Comparison of ENCODE assay signal across 10 cellular contexts in the genomic region with DNA sequence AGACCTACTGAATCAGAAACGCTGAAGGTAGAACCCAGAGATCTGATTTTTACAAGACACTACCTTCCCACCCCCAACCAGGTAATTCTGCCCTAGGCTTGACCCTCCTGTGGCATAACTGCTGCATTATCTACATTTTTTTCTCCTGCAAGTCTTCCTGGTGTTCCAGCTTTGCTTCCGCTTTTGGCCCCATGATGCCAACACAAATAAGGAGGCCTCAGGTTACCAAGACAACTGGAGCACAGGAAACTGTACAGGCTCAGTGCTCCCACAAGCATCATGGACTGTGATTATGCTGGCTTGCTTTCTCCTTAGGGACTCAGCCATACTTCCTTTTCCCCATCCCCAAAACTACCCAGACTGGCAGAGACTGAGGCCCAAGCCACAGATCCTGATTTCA. TPM values are rescaled to one million over a fixed set of nuclear protein-coding genes. Genes with fewer than 3 reads are reported as not detected.
DNase-seq lines count a peak whose midpoint lies in the region; ATAC-seq and TF ChIP-seq lines count a peak whose summit lies in the region.
"Had no signal": no experiment of that assay in that cellular context is flagged by ENCODE, and none has a peak within 500 bp of the region (broad histone marks: within the 10 kb centered on the region; RNA-seq: fewer than 3 reads in every experiment).

No MANE protein-coding gene starts in this region.

- DNase-seq in EH (ENCODE audit: low read depth) = peak; percentile 60
- DNase-seq in NCI-H2196 treated with DMSO at 0.1 percent for 48 hours (lab: John Stamatoyannopoulos, UW; ENCODE audit: unreplicated experiment) = peak; percentile 65
- DNase-seq in dermis blood vessel endothelial cell = peak; percentile 97
- no peak for DNase-seq in osteoblast (ENCODE audit: insufficient read length, low spot score, missing footprints)
- DNase-seq in middle frontal gyrus (ENCODE audit: extremely low spot score, low spot score) = no peak
- no peak for DNase-seq in sciatic nerve (ENCODE audit: low spot score)
- DNase-seq: DMS 273 treated with DMSO at 0.1 percent for 48 hours had no signal

- no peaks in the 10 kb centered on the region for H3K79me2 ChIP-seq in osteoblast (ENCODE audit: insufficient read depth, low read length)

- no peaks in the 10 kb centered on the region for H3K27me3 ChIP-seq in osteoblast (ENCODE audit: insufficient read depth, low read length)

- H3K4me2 ChIP-seq in osteoblast (ENCODE audit: insufficient read depth, low read length) = peak overlapping the region; percentile 8

- H3K4me3 ChIP-seq in osteoblast (ENCODE audit: insufficient read depth, low read length) = no peak overlapping the region

- H2AFZ ChIP-seq in osteoblast (ENCODE audit: low read length) = peak overlapping the region; percentile 47

- H3K36me3 ChIP-seq in osteoblast (ENCODE audit: insufficient read depth, low read length) = no peaks in the 10 kb centered on the region

- H4K20me1 ChIP-seq in osteoblast (ENCODE audit: insufficient read depth, low read length) = peaks cover 2% of the 10 kb centered on the region

- no peaks in the 10 kb centered on the region for H3K9me3 ChIP-seq in osteoblast (ENCODE audit: low read depth, low read length)

- ATAC-seq in GM21367 (IDR thresholded peaks at IDR 0.05; ENCODE audit: unreplicated experiment) (no peak), sciatic nerve (no peak)
- ATAC-seq: natural killer cell treated with Interleukin-12 subunit alpha and Interleukin-12 subunit beta and Interleukin-15 and Interleukin-18, amount 100 ng/mL, for 72 hours had no signal

- no peak for TF ChIP-seq CTCF in osteoblast (IDR thresholded peaks at IDR 0.05; ENCODE audit: extremely low read depth, low read depth, low read length)

- intact Hi-C loops in sciatic nerve (cut with DNase I) = no loop called here

- H3K4me1 ChIP-seq in osteoblast (ENCODE audit: insufficient read depth, low read length) = peaks cover 29% of the 10 kb centered on the region

- no peak overlapping the region for H3K27ac ChIP-seq in osteoblast (ENCODE audit: low read depth, low read length)

RNA-seq across cellular contexts. Expression of a gene that starts 6.6 kb away (rescaled TPM):
- total RNA-seq in dermis blood vessel endothelial cell = 42.5 and 66.8 TPM in 2 replicates
- not detected in 2 replicates for total RNA-seq in osteoblast
- not detected for total RNA-seq in sciatic nerve
- total RNA-seq: natural killer cell treated with Interleukin-12 subunit alpha and Interleukin-12 subunit beta and Interleukin-15 and Interleukin-18, amount 100 ng/mL, for 72 hours; T-helper 1 cell treated with Interleukin-12 subunit alpha and Interleukin-12 subunit beta and Interleukin-4 antibody, amounts not matched to agents 30 ng/mL and 1 ng/mL, for 36 hours had no signal

RNA-seq across cellular contexts. Expression of a gene that starts 11.6 kb away (rescaled TPM):
- total RNA-seq in dermis blood vessel endothelial cell (10.6 and 20.7 TPM in 2 replicates), osteoblast (16.5 and 18.5 TPM in 2 replicates), sciatic nerve (28.9 TPM)

RNA-seq across cellular contexts. Expression of a gene that starts 11.6 kb away (rescaled TPM):
- total RNA-seq in dermis blood vessel endothelial cell (95.2 and 121 TPM in 2 replicates), osteoblast (29.5 and 31.1 TPM in 2 replicates), sciatic nerve (67.5 TPM)

RNA-seq across cellular contexts. Expression of a gene that starts 28.2 kb away (rescaled TPM):
- total RNA-seq in dermis blood vessel endothelial cell (57.5 and 66.5 TPM in 2 replicates), osteoblast (56.6 and 64.8 TPM in 2 replicates), sciatic nerve (28.8 TPM)

RNA-seq across cellular contexts. Expression of a gene that starts 28.7 kb away (rescaled TPM):
- total RNA-seq in dermis blood vessel endothelial cell (250 and 670 TPM in 2 replicates), osteoblast (306 and 376 TPM in 2 replicates), sciatic nerve (411 TPM)

Comparison
In these comparisons a context has a peak if more than half of its experiments do, and no peak if none do; other contexts are left out.
1. DNase-seq: peak in EH (single experiment), NCI-H2196 treated with DMSO at 0.1 percent for 48 hours (single experiment) and dermis blood vessel endothelial cell (single experiment); none in osteoblast (single experiment), middle frontal gyrus (single experiment) and sciatic nerve (single experiment).
2. RNA of a gene that starts 6.6 kb away (total RNA-seq): 42.5 to 66.8 TPM in dermis blood vessel endothelial cell; not detected in sciatic nerve (single experiment) and not detected in osteoblast; every median in the first group is over 10 times any median in the second.